ENCODE assay signal across 8 cellular contexts in genomic region chr19:39792999-39793546, GRCh38. TPM values are rescaled to one million over a fixed set of nuclear protein-coding genes. Genes with fewer than 3 reads are reported as not detected.
DNase-seq lines count a peak whose midpoint lies in the region; ATAC-seq and TF ChIP-seq lines count a peak whose summit lies in the region.

No MANE protein-coding gene starts in this region.

- H3K4me3 ChIP-seq in AG04449 (ENCODE audit: low read depth, low read length) (peak overlapping the region; percentile 66), Panc1 (ENCODE audit: low read depth in 2 of 2, low read length in 2 of 2) (peak overlapping the region; percentile 29 to 42), fibroblast of lung (replicated peaks in 1 of 4; ENCODE audit: control extremely low read depth in 1 of 4, insufficient read depth in 1 of 4, low read depth in 3 of 4, low read length in 4 of 4) (peak overlapping the region; percentile 47 to 63 (median 56))
- peak overlapping the region; percentile 57 for H3K4me3 ChIP-seq in Jurkat, Clone E6-1 (ENCODE audit: low read length)
- H3K4me3 ChIP-seq in naive thymus-derived CD4-positive, alpha-beta T cell (ENCODE audit: low read length), result peak overlapping the region; percentile 74

- TF ChIP-seq CTCF in AG04449 (IDR thresholded peaks at IDR 0.05; ENCODE audit: insufficient read depth, low read length, missing control alignments) (peak; percentile 94), Panc1 (IDR thresholded peaks at IDR 0.05) (no peak), fibroblast of lung (conservative IDR thresholded peaks at IDR 0.05 in 1 of 2, IDR thresholded peaks at IDR 0.05 in 1 of 2; ENCODE audit: low read depth in 1 of 2, low read length in 2 of 2) (peak; percentile 97 to 98)

- no peaks in the 10 kb centered on the region for H3K79me2 ChIP-seq in fibroblast of lung (ENCODE audit: control insufficient read depth, insufficient read depth, low read length)

- H3K27me3 Mint-ChIP-seq in naive thymus-derived CD4-positive, alpha-beta T cell, result peaks cover 0 to 18% (median 2%) of the 10 kb centered on the region in 5 donors

- H3K36me3 ChIP-seq in Panc1 (ENCODE audit: control insufficient read depth, insufficient read depth, low read length) (no peaks in the 10 kb centered on the region), fibroblast of lung (ENCODE audit: control insufficient read depth, insufficient read depth, low read length) (no peaks in the 10 kb centered on the region)
- no peaks in the 10 kb centered on the region for H3K36me3 ChIP-seq in naive thymus-derived CD4-positive, alpha-beta T cell (ENCODE audit: control insufficient read depth in 2 of 3, insufficient read depth in 3 of 3, low read length in 3 of 3)

- ATAC-seq in GM19035 (IDR thresholded peaks at IDR 0.05; ENCODE audit: unreplicated experiment) (peak; percentile 85), Panc1 (peak; percentile 98)
- peak; percentile 94 for ATAC-seq in naive thymus-derived CD4-positive, alpha-beta T cell

- peaks cover 13% of the 10 kb centered on the region for H3K4me1 ChIP-seq in Panc1 (ENCODE audit: control insufficient read depth, insufficient read depth, low read length)
- H3K4me1 ChIP-seq in fibroblast of lung (ENCODE audit: control insufficient read depth, extremely low read depth, insufficient read depth, low read length), result no peaks in the 10 kb centered on the region
- H3K4me1 ChIP-seq in naive thymus-derived CD4-positive, alpha-beta T cell (ENCODE audit: control insufficient read depth in 2 of 2, insufficient read depth in 2 of 2, low read length in 2 of 2), result no peaks in the 10 kb centered on the region

- POLR2A ChIA-PET in AG04449 (lab: Yijun Ruan, JAX) (interaction anchor here (0.8 kb wide), 1 partner anchor 177 kb away, joined by 3 read pairs; the partner anchor contains the start of gene PSMC4), Panc1 (lab: Charles Lee) (interaction anchor here (0.5 to 4.3 kb wide), 26 partner anchors 9 to 744 kb away, joined by 3 to 47 read pairs (median 4); partner anchors contain the start of genes DYRK1B, FBL, LRFN1 and MED29)
- POLR2A ChIA-PET in naive thymus-derived CD4-positive, alpha-beta T cell (lab: Charles Lee), result interaction anchor here (1.0 kb wide), 1 partner anchor 51 kb away, joined by 3 read pairs; no protein-coding TSS in a partner anchor

- peak overlapping the region; percentile 7 for H3K4me2 ChIP-seq in fibroblast of lung (ENCODE audit: extremely low read depth, insufficient read depth, low read length)

- in situ Hi-C loops in Panc1 (cut with HindIII; ENCODE audit: low pct_unique_long_range_greater_than_20kb, low sequenced_read_pairs), result loop anchor here (25.0 kb wide), 2 partner anchors 1006 to 1131 kb away; partner anchors contain the start of gene LGALS7B

- H3K9ac ChIP-seq in fibroblast of lung (ENCODE audit: insufficient read depth, low read length), result no peak overlapping the region

- DNase-seq in AG04449 (ENCODE audit: low read depth, low spot score) (peak; percentile 19), Panc1 (ENCODE audit: low read depth, low spot score) (peak; percentile 100), activated T-helper 1 cell treated with Interleukin-2 at 50 U/mL for 16 hours (ENCODE audit: low read depth) (peak; percentile 50), fibroblast of lung (ENCODE audit: low read depth in 2 of 2) (peak; percentile 68 to 81)
- peak; percentile 62 for DNase-seq in Jurkat, Clone E6-1 (ENCODE audit: low read depth, low spot score)
- peak; percentile 56 to 80 (median 72) for DNase-seq in naive thymus-derived CD4-positive, alpha-beta T cell
- peak; percentile 47 for DNase-seq in stimulated activated CD8-positive, alpha-beta memory T cell treated with anti-CD3 and anti-CD28 coated beads, Interleukin-7, amount 100 ng/mL, for 24 hours (ENCODE audit: low read depth)

- peak overlapping the region; percentile 58 to 84 (median 80) for H3K4me3 Mint-ChIP-seq in naive thymus-derived CD4-positive, alpha-beta T cell

- no peak overlapping the region for H3K27ac Mint-ChIP-seq in naive thymus-derived CD4-positive, alpha-beta T cell

- H3K27ac ChIP-seq in Panc1 (ENCODE audit: low read length) (no peak overlapping the region), fibroblast of lung (ENCODE audit: insufficient read depth, low read length) (no peak overlapping the region)
- H3K27ac ChIP-seq in naive thymus-derived CD4-positive, alpha-beta T cell (ENCODE audit: low read depth, low read length), result no peak overlapping the region

- H4K20me1 ChIP-seq in fibroblast of lung (ENCODE audit: control insufficient read depth, extremely low read depth, insufficient read depth, low read length), result no peaks in the 10 kb centered on the region

- peaks cover 0 to 4% (median 0%) of the 10 kb centered on the region in 5 donors for H3K36me3 Mint-ChIP-seq in naive thymus-derived CD4-positive, alpha-beta T cell

- H3K9me3 ChIP-seq in Panc1 (ENCODE audit: control insufficient read depth, insufficient read depth, low read depth, low read length), result peaks cover 11% of the 10 kb centered on the region; the same call in 1 of the 2 replicates
- H3K9me3 ChIP-seq in fibroblast of lung (ENCODE audit: control insufficient read depth, insufficient read depth, low read depth, low read length), result no peaks in the 10 kb centered on the region
- peaks cover 0 to under 1% (median 0%) of the 10 kb centered on the region in 3 experiments for H3K9me3 ChIP-seq in naive thymus-derived CD4-positive, alpha-beta T cell (ENCODE audit: control insufficient read depth in 2 of 3, low read length in 3 of 3)

- CTCF ChIA-PET in AG04449 (lab: Yijun Ruan, JAX), result interaction anchor here (0.5 to 6.8 kb wide), 24 partner anchors 9 to 436 kb away, joined by 3 to 124 read pairs (median 5); partner anchors contain the start of genes DYRK1B, EID2, FBL and PSMC4
- CTCF ChIA-PET in Panc1 (lab: Charles Lee), result interaction anchor here (0.5 to 9.2 kb wide), 118 partner anchors 12 to 1159 kb away, joined by 3 to 357 read pairs (median 5); partner anchors contain the start of genes DYRK1B, EID2B, FBL and FBXO17
- CTCF ChIA-PET in naive thymus-derived CD4-positive, alpha-beta T cell (lab: Charles Lee), result interaction anchor here (0.7 to 3.7 kb wide), 7 partner anchors 8 to 177 kb away, joined by 3 to 41 read pairs (median 6); partner anchors contain the start of gene DYRK1B

- H2AFZ ChIP-seq in fibroblast of lung (ENCODE audit: low read length), result peak overlapping the region; percentile 70

- no TSS peak for BruUV-seq in Panc1 (replicated peaks; lab: Mats Ljungman, UMichigan)

- H3K9me3 Mint-ChIP-seq in naive thymus-derived CD4-positive, alpha-beta T cell, result peaks cover under 1 to 13% (median 5%) of the 10 kb centered on the region in 11 donors

- intact Hi-C loops in Panc1 (cut with micrococcal nuclease; ENCODE audit: unreplicated experiment), result loop anchor here (1.0 to 5.0 kb wide), 6 partner anchors 31 to 831 kb away; partner anchors contain the start of gene PSMC4
- intact Hi-C loops in naive thymus-derived CD4-positive, alpha-beta T cell (cut with micrococcal nuclease), result loop anchor here (1.0 to 5.0 kb wide), 6 partner anchors 31 to 429 kb away; partner anchors contain the start of gene PSMC4 (in 1 of the 2)

- H3K27me3 ChIP-seq in Panc1 (ENCODE audit: control insufficient read depth, insufficient read depth, low read length), result peaks cover 29% of the 10 kb centered on the region
- no peaks in the 10 kb centered on the region for H3K27me3 ChIP-seq in fibroblast of lung (ENCODE audit: control insufficient read depth, insufficient read depth, low read length)
- no peaks in the 10 kb centered on the region for H3K27me3 ChIP-seq in naive thymus-derived CD4-positive, alpha-beta T cell (ENCODE audit: control insufficient read depth in 2 of 2, insufficient read depth in 2 of 2, low read length in 2 of 2)

- H3K4me1 Mint-ChIP-seq in naive thymus-derived CD4-positive, alpha-beta T cell, result peaks cover 0 to 7% (median 0%) of the 10 kb centered on the region in 7 donors

RNA-seq across cellular contexts. Expression of gene LEUTX, which starts 14.4 kb away (rescaled TPM):
- not detected for polyA plus RNA-seq in Jurkat, Clone E6-1 (2012; ENCODE audit: insufficient read depth, insufficient read length)
- total RNA-seq in Panc1 (2021; ENCODE audit: unreplicated experiment) (not detected), fibroblast of lung (not detected in 2 replicates)
- polyA plus RNA-seq in Panc1 (2012; ENCODE audit: insufficient read length), result not detected
- not detected in 2 replicates for polyA plus RNA-seq in fibroblast of lung
- not detected in 2 replicates for polyA plus RNA-seq in fibroblast of lung (2012)
- not detected in 2 replicates for polyA minus RNA-seq in fibroblast of lung (ENCODE audit: low replicate concordance)
- not detected for total RNA-seq in naive thymus-derived CD4-positive, alpha-beta T cell
- polyA plus RNA-seq in naive thymus-derived CD4-positive, alpha-beta T cell, result not detected

RNA-seq across cellular contexts. Expression of gene DYRK1B, which starts 40.9 kb away (rescaled TPM):
- 9.7 TPM for polyA plus RNA-seq in Jurkat, Clone E6-1 (2012; ENCODE audit: insufficient read depth, insufficient read length)
- 322 TPM for total RNA-seq in Panc1 (2021; ENCODE audit: unreplicated experiment)
- 462 TPM for polyA plus RNA-seq in Panc1 (2012; ENCODE audit: insufficient read length)
- total RNA-seq in fibroblast of lung, result 8.5 and 12.2 TPM in 2 replicates
- polyA plus RNA-seq in fibroblast of lung, result 7.5 and 7.7 TPM in 2 replicates
- polyA plus RNA-seq in fibroblast of lung (2012), result 9.8 and 11.9 TPM in 2 replicates
- 22.3 and 50.9 TPM in 2 replicates for polyA minus RNA-seq in fibroblast of lung (ENCODE audit: low replicate concordance)
- total RNA-seq in naive thymus-derived CD4-positive, alpha-beta T cell, result 10 to 100 TPM; 12.3 to 38.9 (median 23.5) TPM
- 1 to 10 TPM; 3.0 to 8.4 TPM for polyA plus RNA-seq in naive thymus-derived CD4-positive, alpha-beta T cell

RNA-seq across cellular contexts. Expression of gene FBL, which starts 53.1 kb away (rescaled TPM):
- polyA plus RNA-seq in Jurkat, Clone E6-1 (2012; ENCODE audit: insufficient read depth, insufficient read length), result 739 TPM
- total RNA-seq in Panc1 (2021; ENCODE audit: unreplicated experiment) (4,927 TPM), fibroblast of lung (127 and 137 TPM in 2 replicates)
- polyA plus RNA-seq in Panc1 (2012; ENCODE audit: insufficient read length), result 6,160 TPM
- 177 and 320 TPM in 2 replicates for polyA plus RNA-seq in fibroblast of lung
- 183 and 284 TPM in 2 replicates for polyA plus RNA-seq in fibroblast of lung (2012)
- 591 and 953 TPM in 2 replicates for polyA minus RNA-seq in fibroblast of lung (ENCODE audit: low replicate concordance)
- total RNA-seq in naive thymus-derived CD4-positive, alpha-beta T cell, result 100 to 1,000 TPM; 237 to 387 (median 369) TPM
- 100 to 1,000 TPM; 222 to 241 TPM for polyA plus RNA-seq in naive thymus-derived CD4-positive, alpha-beta T cell

RNA-seq across cellular contexts. Expression of gene CLC, which starts 55.2 kb away (rescaled TPM):
- not detected for polyA plus RNA-seq in Jurkat, Clone E6-1 (2012; ENCODE audit: insufficient read depth, insufficient read length)
- not detected for total RNA-seq in Panc1 (2021; ENCODE audit: unreplicated experiment)
- not detected for polyA plus RNA-seq in Panc1 (2012; ENCODE audit: insufficient read length)
- total RNA-seq in fibroblast of lung, result not detected in 2 replicates
- not detected in 2 replicates for polyA plus RNA-seq in fibroblast of lung
- not detected in 2 replicates for polyA plus RNA-seq in fibroblast of lung (2012)
- polyA minus RNA-seq in fibroblast of lung (ENCODE audit: low replicate concordance), result not detected in 2 replicates
- 10 to 100 TPM in 2 of 5 experiments, 1 to 10 TPM in 2, under 1 TPM in 1; 0.81 to 50.4 (median 2.0) TPM for total RNA-seq in naive thymus-derived CD4-positive, alpha-beta T cell
- not detected for polyA plus RNA-seq in naive thymus-derived CD4-positive, alpha-beta T cell

Comparison
In these comparisons a context has a peak if more than half of its experiments do, and no peak if none do; other contexts are left out.
1. DNase-seq: peak in every context shown above with its lines; median percentile 100 in Panc1; 74 in fibroblast of lung; 72 in naive thymus-derived CD4-positive, alpha-beta T cell; 62 in Jurkat, Clone E6-1; 50 in activated T-helper 1 cell treated with Interleukin-2 at 50 U/mL for 16 hours; 47 in stimulated activated CD8-positive, alpha-beta memory T cell treated with anti-CD3 and anti-CD28 coated beads, Interleukin-7, amount 100 ng/mL, for 24 hours; 19 in AG04449.
2. RNA of gene FBL, which starts 53.1 kb away (total RNA-seq): 4,927 TPM in Panc1 (single experiment); 237 to 387 TPM in naive thymus-derived CD4-positive, alpha-beta T cell and 127 to 137 TPM in fibroblast of lung; every median in the first group is over 10 times any median in the second.
3. Peak in every context shown above with its lines, with median percentiles within 50 percentile points of each other: H3K4me3 ChIP-seq and ATAC-seq.